15 cellular contexts compared by ENCODE assay signal in genomic region chr3:62036726-62037125, GRCh38.
A peak's percentile ranks its signal among the peaks of the same experiment; 100 is the strongest.
DNase-seq lines count a peak whose midpoint lies in the region; ATAC-seq and TF ChIP-seq lines count a peak whose summit lies in the region.
"Had no signal": no experiment of that assay in that cellular context is flagged by ENCODE, and none has a peak within 500 bp of the region (broad histone marks: within the 10 kb centered on the region; RNA-seq: fewer than 3 reads in every experiment).

No MANE protein-coding gene starts in this region.

- no peak for TF ChIP-seq EP300 in SK-N-SH (IDR thresholded peaks at IDR 0.05; ENCODE audit: borderline replicate concordance in 1 of 2, low read depth in 1 of 2, low read length in 1 of 2)

- H3K4me3 ChIP-seq in SK-N-SH (ENCODE audit: low read depth in 2 of 2, low read length in 1 of 2) = no peak overlapping the region
- no peak overlapping the region for H3K4me3 ChIP-seq in OCI-LY7 (ENCODE audit: low read depth, low read length, poor library complexity, severe bottlenecking)
- H3K4me3 ChIP-seq in hepatocyte = no peak overlapping the region
- H3K4me3 ChIP-seq: BLaER1 treated with 17β-estradiol and CSF1 and Interleukin-3, amounts not matched to agents 10 nM and 100 nM; HAP-1 had no signal

- H2AFZ ChIP-seq in SK-N-SH (ENCODE audit: low read depth) = no peak overlapping the region
- H2AFZ ChIP-seq in OCI-LY7 (ENCODE audit: low read length) = no peak overlapping the region
- H2AFZ ChIP-seq in hepatocyte = no peak overlapping the region

- intact Hi-C loops in OCI-LY7 (cut with micrococcal nuclease; ENCODE audit: unreplicated experiment) = no loop called here

- DNase-seq in SK-N-SH = peak; percentile 10
- peak; percentile 62 for DNase-seq in M059J (ENCODE audit: low read depth)
- peak; percentile 11 for DNase-seq in kidney tubule cell (ENCODE audit: low spot score)
- DNase-seq in OCI-LY7 (ENCODE audit: low spot score) = no peak
- DNase-seq in hepatocyte (ENCODE audit: low spot score) = no peak
- DNase-seq in hypothalamus (lab: John Stamatoyannopoulos, UW) = no peak
- DNase-seq: CD4-positive, CD25-positive, alpha-beta regulatory T cell; DMS53; GDM1; GOT3 had no signal

- CTCF ChIA-PET in SK-N-SH (lab: Yijun Ruan, JAX) = interaction anchor here (1.6 kb wide), 1 partner anchor 8 kb away, joined by 6 read pairs; no protein-coding TSS in a partner anchor
- CTCF ChIA-PET in OCI-LY7 (lab: Charles Lee; ENCODE audit: unreplicated experiment) = no interaction called here

- H3K27me3 ChIP-seq in SK-N-SH (ENCODE audit: insufficient read depth) = no peaks in the 10 kb centered on the region
- H3K27me3 ChIP-seq in hepatocyte = no peaks in the 10 kb centered on the region
- H3K27me3 ChIP-seq: BLaER1 treated with 17β-estradiol and CSF1 and Interleukin-3, amounts not matched to agents 10 nM and 100 nM had no signal

- POLR2A ChIA-PET in SK-N-SH (lab: Yijun Ruan, JAX) (no interaction called here), OCI-LY7 (lab: Charles Lee) (interaction anchor here (0.6 kb wide), 2 partner anchors 9 to 273 kb away, joined by 3 to 4 read pairs; no protein-coding TSS in a partner anchor)

- 77% methylated on average over 9 of the region's 9 CpGs for WGBS in SK-N-SH (ENCODE audit: low lambda C conversion rate)
- WGBS in hepatocyte (ENCODE audit: low lambda C conversion rate, missing lambda C conversion rate) = 86% methylated on average over 9 of the region's 9 CpGs

- H4K20me1 ChIP-seq in SK-N-SH (ENCODE audit: insufficient read depth) (no peaks in the 10 kb centered on the region), OCI-LY7 (ENCODE audit: insufficient read depth, low read length) (no peaks in the 10 kb centered on the region), hepatocyte (ENCODE audit: insufficient read depth, poor library complexity, severe bottlenecking) (no peaks in the 10 kb centered on the region)
- H4K20me1 ChIP-seq: BLaER1 treated with 17β-estradiol and CSF1 and Interleukin-3, amounts not matched to agents 10 nM and 100 nM had no signal

- H3K79me2 ChIP-seq in SK-N-SH (ENCODE audit: insufficient read depth) (no peaks in the 10 kb centered on the region), OCI-LY7 (ENCODE audit: insufficient read depth, low read depth, low read length) (no peaks in the 10 kb centered on the region), hepatocyte (no peaks in the 10 kb centered on the region)

- TF ChIP-seq CTCF in SK-N-SH (IDR thresholded peaks at IDR 0.05) = no peak
- TF ChIP-seq CTCF in OCI-LY7 (conservative IDR thresholded peaks at IDR 0.05; ENCODE audit: low read length) = no peak
- TF ChIP-seq CTCF in hepatocyte (IDR thresholded peaks at IDR 0.05; ENCODE audit: poor library complexity) = no peak

- H3K9me3 ChIP-seq in SK-N-SH (no peaks in the 10 kb centered on the region), OCI-LY7 (ENCODE audit: low read length) (no peaks in the 10 kb centered on the region), hepatocyte (ENCODE audit: low read depth) (no peaks in the 10 kb centered on the region)
- H3K9me3 ChIP-seq: BLaER1 treated with 17β-estradiol and CSF1 and Interleukin-3, amounts not matched to agents 10 nM and 100 nM; HAP-1 had no signal

- H3K27ac ChIP-seq in SK-N-SH (ENCODE audit: low read depth in 2 of 2, low read length in 1 of 2) = no peak overlapping the region
- no peak overlapping the region for H3K27ac ChIP-seq in OCI-LY7 (ENCODE audit: low read depth, low read length, poor library complexity, severe bottlenecking)
- no peak overlapping the region for H3K27ac ChIP-seq in hepatocyte
- H3K27ac ChIP-seq: 22Rv1; BLaER1 treated with 17β-estradiol and CSF1 and Interleukin-3, amounts not matched to agents 10 nM and 100 nM had no signal

- H3K4me2 ChIP-seq in SK-N-SH (no peak overlapping the region), OCI-LY7 (ENCODE audit: low read length) (no peak overlapping the region), hepatocyte (no peak overlapping the region)
- H3K4me2 ChIP-seq: BLaER1 treated with 17β-estradiol and CSF1 and Interleukin-3, amounts not matched to agents 10 nM and 100 nM had no signal

- no peaks in the 10 kb centered on the region for H3F3A ChIP-seq in SK-N-SH (replicated peaks; ENCODE audit: insufficient read depth)

- BruUV-seq in OCI-LY7 (replicated peaks; lab: Mats Ljungman, UMichigan) = no TSS peak

- no peak overlapping the region for H3K9ac ChIP-seq in SK-N-SH
- H3K9ac ChIP-seq: BLaER1 treated with 17β-estradiol and CSF1 and Interleukin-3, amounts not matched to agents 10 nM and 100 nM had no signal

- H3K9me2 ChIP-seq in SK-N-SH (no peaks in the 10 kb centered on the region), OCI-LY7 (ENCODE audit: insufficient read depth, low read length) (no peaks in the 10 kb centered on the region), hepatocyte (replicated peaks; ENCODE audit: insufficient read depth) (no peaks in the 10 kb centered on the region)

- H3K4me1 ChIP-seq in SK-N-SH (ENCODE audit: control insufficient read depth in 1 of 2, insufficient read depth in 2 of 2, low read depth in 1 of 2, low read length in 1 of 2) (peaks cover 0 to 4% of the 10 kb centered on the region in 2 experiments; a peak in 2 of 4 replicates), OCI-LY7 (ENCODE audit: insufficient read depth, low read length, poor library complexity, severe bottlenecking) (no peaks in the 10 kb centered on the region), hepatocyte (ENCODE audit: insufficient read depth) (no peaks in the 10 kb centered on the region)
- H3K4me1 ChIP-seq: BLaER1 treated with 17β-estradiol and CSF1 and Interleukin-3, amounts not matched to agents 10 nM and 100 nM; HAP-1 had no signal

- no peaks in the 10 kb centered on the region for H3K36me3 ChIP-seq in SK-N-SH (replicated peaks in 1 of 2; ENCODE audit: control insufficient read depth in 1 of 2, insufficient read depth in 2 of 2, low read length in 1 of 2)
- H3K36me3 ChIP-seq in OCI-LY7 (ENCODE audit: insufficient read depth, low read length) = no peaks in the 10 kb centered on the region
- H3K36me3 ChIP-seq in hepatocyte (replicated peaks; ENCODE audit: insufficient read depth, low read depth) = no peaks in the 10 kb centered on the region
- H3K36me3 ChIP-seq: BLaER1 treated with 17β-estradiol and CSF1 and Interleukin-3, amounts not matched to agents 10 nM and 100 nM; HAP-1 had no signal

- ATAC-seq in SK-N-SH treated with all-trans-retinoic acid at 6 μM for 48 hours (no peak), HG03095 (IDR thresholded peaks at IDR 0.05; ENCODE audit: unreplicated experiment) (no peak)

- no peak for TF ChIP-seq RAD21 in SK-N-SH (IDR thresholded peaks at IDR 0.05; ENCODE audit: low read length)

TF ChIP-seq in SK-N-SH, 30 proteins besides CTCF, POLR2A, EP300 and RAD21 (continues in another document):
- TF ChIP-seq FOSL2 (IDR thresholded peaks at IDR 0.05; ENCODE audit: borderline replicate concordance, low read depth) (no peak), ELF1 (IDR thresholded peaks at IDR 0.05) (no peak), SMC3 (IDR thresholded peaks at IDR 0.05; ENCODE audit: low read depth, low read length) (no peak), NFIC (IDR thresholded peaks at IDR 0.05; ENCODE audit: borderline replicate concordance) (no peak), GATA2 (CRISPR knock-in tag; IDR thresholded peaks at IDR 0.05) (no peak), TCF12 (IDR thresholded peaks at IDR 0.05) (no peak), EZH2phosphoT487 (IDR thresholded peaks at IDR 0.05; ENCODE audit: borderline replicate concordance, low read depth) (no peak), TAF1 (IDR thresholded peaks at IDR 0.05; ENCODE audit: borderline replicate concordance, low read depth, low read length) (no peak), IRF3 (IDR thresholded peaks at IDR 0.05; ENCODE audit: low read depth, low read length) (no peak), RCOR1 (IDR thresholded peaks at IDR 0.05; ENCODE audit: low read length) (no peak), RXRA (IDR thresholded peaks at IDR 0.05; ENCODE audit: borderline replicate concordance, low read depth) (no peak)

TF ChIP-seq in SK-N-SH treated with all-trans-retinoic acid at 6 μM for 48 hours, 23 proteins besides CTCF, POLR2A, EP300 and RAD21:
- no peak for TF ChIP-seq TSHZ2 (CRISPR knock-in tag; IDR thresholded peaks at IDR 0.05)

Comparison
In these comparisons a context has a peak if more than half of its experiments do, and no peak if none do; other contexts are left out.
1. DNase-seq: peak in SK-N-SH (single experiment), M059J (single experiment) and kidney tubule cell (single experiment); none in OCI-LY7 (single experiment), hepatocyte (single experiment) and hypothalamus (0 of 51).